In the genomic region with DNA sequence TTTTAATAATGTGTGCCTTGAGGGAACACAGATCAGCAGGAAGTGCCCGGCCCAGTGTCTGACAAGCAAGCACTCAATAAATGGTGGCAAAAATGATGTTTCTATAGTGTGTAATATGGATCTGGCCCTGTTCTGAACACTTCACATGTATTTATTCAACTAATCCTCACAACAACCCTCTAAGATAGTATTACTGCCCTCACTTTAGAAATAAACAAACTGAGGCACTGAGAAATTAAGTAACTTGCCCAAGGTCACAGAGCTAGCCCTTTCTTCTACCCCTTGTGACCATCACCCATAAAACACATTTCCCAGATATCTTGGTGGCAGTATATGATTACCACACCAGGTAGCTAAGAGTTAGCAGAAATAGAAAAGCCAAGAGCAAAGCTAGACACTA, we compare ENCODE assay signal across 1 cellular context.
TF ChIP-seq lines count a peak whose summit lies in the region.

No MANE protein-coding gene starts in this region.

TF ChIP-seq in IMR-90, 13 proteins besides CTCF, POLR2A, EP300 and RAD21:
- TF ChIP-seq ELK1 (IDR thresholded peaks at IDR 0.05; ENCODE audit: borderline replicate concordance, low read depth, low read length) (no peak), NFE2L2 (IDR thresholded peaks at IDR 0.05; ENCODE audit: low read depth, low read length) (no peak), CEBPB (IDR thresholded peaks at IDR 0.05; ENCODE audit: low read depth, low read length) (no peak), FOS (IDR thresholded peaks at IDR 0.05; ENCODE audit: low read depth, low read length) (no peak), RFX5 (IDR thresholded peaks at IDR 0.05; ENCODE audit: low read depth, low read length) (no peak), MAZ (IDR thresholded peaks at IDR 0.05; ENCODE audit: borderline replicate concordance, low read depth, low read length) (no peak), MAFK (IDR thresholded peaks at IDR 0.05; ENCODE audit: low read depth, low read length) (no peak), SMC3 (IDR thresholded peaks at IDR 0.05; ENCODE audit: low read depth, low read length) (no peak), MXI1 (IDR thresholded peaks at IDR 0.05; ENCODE audit: borderline replicate concordance, low read depth, low read length) (no peak)
- TF ChIP-seq, protein P1, sequence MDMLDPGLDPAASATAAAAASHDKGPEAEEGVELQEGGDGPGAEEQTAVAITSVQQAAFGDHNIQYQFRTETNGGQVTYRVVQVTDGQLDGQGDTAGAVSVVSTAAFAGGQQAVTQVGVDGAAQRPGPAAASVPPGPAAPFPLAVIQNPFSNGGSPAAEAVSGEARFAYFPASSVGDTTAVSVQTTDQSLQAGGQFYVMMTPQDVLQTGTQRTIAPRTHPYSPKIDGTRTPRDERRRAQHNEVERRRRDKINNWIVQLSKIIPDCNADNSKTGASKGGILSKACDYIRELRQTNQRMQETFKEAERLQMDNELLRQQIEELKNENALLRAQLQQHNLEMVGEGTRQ (IDR thresholded peaks at IDR 0.05; ENCODE audit: low read depth, low read length): no peak
